Comparison of ENCODE assay signal across 9 cellular contexts in genomic region chr20:10131612-10132345, GRCh38.
DNase-seq lines count a peak whose midpoint lies in the region; ATAC-seq and TF ChIP-seq lines count a peak whose summit lies in the region.
"Had no signal": no experiment of that assay in that cellular context is flagged by ENCODE, and none has a peak within 500 bp of the region (broad histone marks: within the 10 kb centered on the region; RNA-seq: fewer than 3 reads in every experiment).

No MANE protein-coding gene starts in this region.

- H3K36me3 Mint-ChIP-seq in Calu3 (ENCODE audit: insufficient read depth, unreplicated experiment) = no peaks in the 10 kb centered on the region

- H3K27me3 Mint-ChIP-seq in Calu3 (ENCODE audit: unreplicated experiment) = peaks cover 26% of the 10 kb centered on the region

- intact Hi-C loops in Calu3 (cut with micrococcal nuclease; ENCODE audit: unreplicated experiment) = no loop called here

- H3K4me3 Mint-ChIP-seq in Calu3 (ENCODE audit: low read depth, unreplicated experiment) = no peak overlapping the region
- H3K4me3 Mint-ChIP-seq: activated T-cell treated with anti-CD3 and anti-CD28 coated beads, Interleukin-2, amount 50 U/mL, for 24 hours had no signal

- H3K4me1 Mint-ChIP-seq in Calu3 (ENCODE audit: low read depth, unreplicated experiment) = no peaks in the 10 kb centered on the region

- H3K27ac Mint-ChIP-seq in Calu3 (ENCODE audit: unreplicated experiment) = no peak overlapping the region
- H3K27ac Mint-ChIP-seq: activated T-cell treated with anti-CD3 and anti-CD28 coated beads, Interleukin-2, amount 50 U/mL, for 24 hours had no signal

- no TSS peak for BruUV-seq in Calu3 (replicated peaks; lab: Mats Ljungman, UMichigan)

- POLR2A ChIA-PET in GM10248 (lab: Yijun Ruan, JAX) = no interaction called here

- CTCF ChIA-PET in Calu3 (lab: Charles Lee) (no interaction called here), GM10248 (lab: Yijun Ruan, JAX) (interaction anchor here (0.7 kb wide), 1 partner anchor 41 kb away, joined by 3 read pairs; no protein-coding TSS in a partner anchor)

- DNase-seq in NCI-H146 treated with DMSO at 0.1 percent for 48 hours (lab: John Stamatoyannopoulos, UW; ENCODE audit: unreplicated experiment) (peak; percentile 44), astrocyte of the hippocampus (ENCODE audit: low read depth, low spot score) (peak; percentile 89), iPS-NIHi7 (ENCODE audit: extremely low spot score) (peak; percentile 38), ureter (ENCODE audit: low spot score) (peak; percentile 76), Calu3 (no peak), GM10248 (ENCODE audit: extremely low spot score) (no peak)
- no peak for DNase-seq in activated CD4-positive, alpha-beta T cell treated with anti-CD3 and anti-CD28 coated beads for 4 hours
- DNase-seq: activated T-cell treated with anti-CD3 and anti-CD28 coated beads, Interleukin-2, amount 50 U/mL, for 24 hours had no signal

- TF ChIP-seq CTCF in Calu3 (IDR thresholded peaks at IDR 0.05; ENCODE audit: unreplicated experiment) (no peak), GM10248 (IDR thresholded peaks at IDR 0.05; ENCODE audit: control extremely low read depth, extremely low read depth, low read depth, missing control alignments) (no peak)

- no peaks in the 10 kb centered on the region for H3K9me3 Mint-ChIP-seq in Calu3 (ENCODE audit: low read depth, unreplicated experiment)
- H3K9me3 Mint-ChIP-seq: activated T-cell treated with anti-CD3 and anti-CD28 coated beads, Interleukin-2, amount 50 U/mL, for 24 hours had no signal

- ATAC-seq in GM21723 (IDR thresholded peaks at IDR 0.05; ENCODE audit: unreplicated experiment) = no peak

Comparison
In these comparisons a context has a peak if more than half of its experiments do, and no peak if none do; other contexts are left out.
1. DNase-seq: peak in NCI-H146 treated with DMSO at 0.1 percent for 48 hours (single experiment), astrocyte of the hippocampus (single experiment), iPS-NIHi7 (single experiment) and ureter (single experiment); none in activated CD4-positive, alpha-beta T cell treated with anti-CD3 and anti-CD28 coated beads for 4 hours (0 of 2), Calu3 (single experiment) and GM10248 (single experiment).